Comparison of ENCODE assay signal across 9 cellular contexts in genomic region chr9:33750307-33750838, GRCh38. TPM values are rescaled to one million over a fixed set of nuclear protein-coding genes. Genes with fewer than 3 reads are reported as not detected.
DNase-seq lines count a peak whose midpoint lies in the region; ATAC-seq and TF ChIP-seq lines count a peak whose summit lies in the region.
"Had no signal": no experiment of that assay in that cellular context is flagged by ENCODE, and none has a peak within 500 bp of the region (broad histone marks: within the 10 kb centered on the region; RNA-seq: fewer than 3 reads in every experiment).

No MANE protein-coding gene starts in this region.

- DNase-seq in NCI-H345 (lab: John Stamatoyannopoulos, UW) = peak; percentile 33
- DNase-seq in NCI-H345 treated with DMSO at 0.1 percent for 48 hours (lab: John Stamatoyannopoulos, UW; ENCODE audit: unreplicated experiment) = no peak
- no peak for DNase-seq in foreskin keratinocyte
- DNase-seq in activated CD4-positive, alpha-beta T cell treated with anti-CD3 and anti-CD28 coated beads, Interleukin-2, amount 50 U/mL, for 4 hours = no peak
- no peak for DNase-seq in DMS114 treated with DMSO at 0.1 percent for 48 hours (lab: John Stamatoyannopoulos, UW; ENCODE audit: unreplicated experiment)

- H3K4me1 ChIP-seq in foreskin keratinocyte (peaks cover 24% of the 10 kb centered on the region), skeletal muscle satellite cell (ENCODE audit: control insufficient read depth, insufficient read depth, low read length) (peaks cover 19% of the 10 kb centered on the region)

- TF ChIP-seq CTCF in WI38 (IDR thresholded peaks at IDR 0.05; ENCODE audit: low read depth, low read length) = no peak
- no peak for TF ChIP-seq CTCF in foreskin keratinocyte (conservative IDR thresholded peaks at IDR 0.05)

- peak overlapping the region; percentile 11 for H3K9ac ChIP-seq in skeletal muscle satellite cell (ENCODE audit: low read depth, low read length)

- no peaks in the 10 kb centered on the region for H3K27me3 ChIP-seq in foreskin keratinocyte
- peaks cover 9% of the 10 kb centered on the region for H3K27me3 ChIP-seq in skeletal muscle satellite cell (ENCODE audit: control insufficient read depth, insufficient read depth, low read length)

- H3K4me3 ChIP-seq in WI38 (ENCODE audit: low read depth, low read length) (peak overlapping the region; percentile 39), skeletal muscle satellite cell (ENCODE audit: low read length) (peak overlapping the region; percentile 74)

- no peaks in the 10 kb centered on the region for H3K9me3 ChIP-seq in skeletal muscle satellite cell (replicated peaks; ENCODE audit: low read length)
- H3K9me3 ChIP-seq: neutrophil had no signal

- no peak overlapping the region for H3K27ac ChIP-seq in foreskin keratinocyte
- H3K27ac ChIP-seq: neutrophil had no signal

- ATAC-seq in foreskin keratinocyte = peak; percentile 80
- no peak for ATAC-seq in HG03432 (IDR thresholded peaks at IDR 0.05; ENCODE audit: unreplicated experiment)

- peak overlapping the region; percentile 88 for H3K4me2 ChIP-seq in skeletal muscle satellite cell (ENCODE audit: low read length)

- no peaks in the 10 kb centered on the region for H3K36me3 ChIP-seq in skeletal muscle satellite cell (ENCODE audit: insufficient read depth, low read length)
- H3K36me3 ChIP-seq: neutrophil had no signal

RNA-seq across cellular contexts. Expression of gene PRSS3, which starts 45.0 kb away (rescaled TPM):
- 89.9 and 199 TPM in 2 replicates for total RNA-seq in foreskin keratinocyte
- polyA plus RNA-seq in foreskin keratinocyte = 127 and 247 TPM in 2 replicates
- 10.9 and 16.5 TPM in 2 replicates for total RNA-seq in skeletal muscle satellite cell (2012; rRNA removed)
